In the genomic region with DNA sequence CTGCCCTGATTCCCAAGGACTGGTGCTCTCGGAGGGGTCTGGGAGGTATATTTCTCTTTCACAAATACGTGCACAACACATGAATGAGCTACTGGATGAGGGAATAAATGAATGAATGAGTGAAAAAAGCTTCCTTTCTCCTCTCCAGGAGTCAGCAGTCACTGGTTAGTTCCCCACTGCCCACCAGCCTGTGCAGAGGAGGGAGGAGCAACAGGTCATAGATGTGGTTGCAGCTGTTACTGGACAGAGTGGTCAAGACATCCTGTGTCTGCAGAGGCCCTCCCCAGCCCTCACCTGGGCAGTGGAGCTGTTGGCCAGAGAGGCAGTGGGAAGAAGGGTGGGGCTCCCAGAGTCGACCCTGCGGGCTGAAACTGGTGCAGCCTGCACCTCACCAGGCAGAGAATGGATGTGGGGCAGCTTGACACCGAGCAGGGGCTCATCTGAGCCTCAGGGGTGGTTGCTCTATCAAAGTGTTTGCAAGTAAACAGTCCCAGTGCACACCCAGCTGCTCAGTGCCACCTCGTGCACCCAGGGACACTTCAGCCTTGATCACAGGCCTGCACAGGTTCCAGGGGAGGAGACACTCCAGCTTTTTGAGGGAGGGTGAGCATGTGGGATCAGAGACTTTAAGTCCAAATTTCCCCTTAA, we compare ENCODE assay signal across 23 cellular contexts. TPM values are rescaled to one million over a fixed set of nuclear protein-coding genes. Genes with fewer than 3 reads are reported as not detected.
DNase-seq lines count a peak whose midpoint lies in the region; ATAC-seq and TF ChIP-seq lines count a peak whose summit lies in the region.
"Had no signal": no experiment of that assay in that cellular context is flagged by ENCODE, and none has a peak within 500 bp of the region (broad histone marks: within the 10 kb centered on the region; RNA-seq: fewer than 3 reads in every experiment).

No MANE protein-coding gene starts in this region.

- peak overlapping the region; percentile 99 for H3K27ac ChIP-seq in BLaER1

- no peaks in the 10 kb centered on the region for H4K20me1 ChIP-seq in BLaER1

- intact Hi-C loops in activated B cell treated with CpG ODN at 0.5 μM for 24 hours (cut with micrococcal nuclease): no loop called here

- TF ChIP-seq CTCF in GM10266 (IDR thresholded peaks at IDR 0.05; ENCODE audit: control insufficient read depth, insufficient read depth, low read depth, missing control alignments) (no peak), activated B cell treated with CpG ODN at 0.5 μM for 24 hours (IDR thresholded peaks at IDR 0.05) (no peak)

- peak; percentile 1 for DNase-seq in GM10266 (ENCODE audit: extremely low spot score)
- DNase-seq in activated B cell treated with CpG ODN at 0.5 μM for 24 hours: no peak
- no peak for DNase-seq in kidney tubule cell (ENCODE audit: low spot score)
- no peak for DNase-seq in AG08396 (ENCODE audit: low spot score)
- DNase-seq: BE2C; Caco-2; CD4-positive, alpha-beta T cell; DMS 273 treated with DMSO at 0.1 percent for 48 hours; GDM1; Kasumi-1; MG63; NCI-H1092 treated with DMSO at 0.1 percent for 48 hours; NCI-H1436 treated with DMSO at 0.1 percent for 48 hours; NCI-H1930; NCI-H69; NK-92 treated with Interleukin-12 subunit alpha and Interleukin-12 subunit beta, amount 100 ng/mL, for 24 hours; SIG-M5; SK-N-SH had no signal

- H3K27ac Mint-ChIP-seq in activated B cell treated with CpG ODN at 0.5 μM for 24 hours: no peak overlapping the region
- H3K27ac Mint-ChIP-seq in stimulated activated memory B cell treated with anti-CD40 and anti-IgM and Interleukin-4, amounts not matched to agents 10 μg/mL and 1 μg/mL and 100 μg/mL, for 72 hours: peak overlapping the region; percentile 9
- H3K27ac Mint-ChIP-seq: CD4-positive, alpha-beta T cell had no signal

- no peaks in the 10 kb centered on the region for H3K9me3 Mint-ChIP-seq in activated B cell treated with CpG ODN at 0.5 μM for 24 hours
- no peaks in the 10 kb centered on the region for H3K9me3 Mint-ChIP-seq in stimulated activated memory B cell treated with anti-CD40 and anti-IgM and Interleukin-4, amounts not matched to agents 10 μg/mL and 1 μg/mL and 100 μg/mL, for 72 hours
- H3K9me3 Mint-ChIP-seq: CD4-positive, alpha-beta T cell had no signal

- H3K4me3 Mint-ChIP-seq in activated B cell treated with CpG ODN at 0.5 μM for 24 hours: peak overlapping the region; percentile 52
- H3K4me3 Mint-ChIP-seq in stimulated activated memory B cell treated with anti-CD40 and anti-IgM and Interleukin-4, amounts not matched to agents 10 μg/mL and 1 μg/mL and 100 μg/mL, for 72 hours: no peak overlapping the region
- H3K4me3 Mint-ChIP-seq: CD4-positive, alpha-beta T cell had no signal

- CTCF ChIA-PET in activated B cell treated with CpG ODN at 0.5 μM for 24 hours (lab: Charles Lee): interaction anchor here (1.1 to 1.7 kb wide), 3 partner anchors 41 to 133 kb away, joined by 3 to 5 read pairs (median 4); no protein-coding TSS in a partner anchor

- peak overlapping the region; percentile 86; the same call in 1 of the 2 replicates for H3K4me3 ChIP-seq in BLaER1
- H3K4me3 ChIP-seq: MG63 had no signal

- peak overlapping the region; percentile 81 for H3K4me2 ChIP-seq in BLaER1
- H3K4me2 ChIP-seq: SK-N-SH had no signal

- POLR2A ChIA-PET in activated B cell treated with CpG ODN at 0.5 μM for 24 hours (lab: Charles Lee): no interaction called here

- peaks cover 2% of the 10 kb centered on the region for H3K27me3 Mint-ChIP-seq in activated B cell treated with CpG ODN at 0.5 μM for 24 hours
- no peaks in the 10 kb centered on the region for H3K27me3 Mint-ChIP-seq in stimulated activated memory B cell treated with anti-CD40 and anti-IgM and Interleukin-4, amounts not matched to agents 10 μg/mL and 1 μg/mL and 100 μg/mL, for 72 hours

- ATAC-seq in activated B cell treated with CpG ODN at 0.5 μM for 24 hours (ENCODE audit: low read depth): no peak
- ATAC-seq in stimulated activated memory B cell treated with anti-CD40 and anti-IgM and Interleukin-4, amounts not matched to agents 10 μg/mL and 1 μg/mL and 100 μg/mL, for 72 hours: no peak
- ATAC-seq in GM18861 (IDR thresholded peaks at IDR 0.05; ENCODE audit: unreplicated experiment): no peak
- ATAC-seq: Panc1 had no signal

- H3K36me3 ChIP-seq in BLaER1: peaks cover 27% of the 10 kb centered on the region
- H3K36me3 ChIP-seq: BE2C, MG63 had no signal

- no peaks in the 10 kb centered on the region for H3K36me3 Mint-ChIP-seq in activated B cell treated with CpG ODN at 0.5 μM for 24 hours (ENCODE audit: low read depth)
- no peaks in the 10 kb centered on the region for H3K36me3 Mint-ChIP-seq in stimulated activated memory B cell treated with anti-CD40 and anti-IgM and Interleukin-4, amounts not matched to agents 10 μg/mL and 1 μg/mL and 100 μg/mL, for 72 hours

- H3K4me1 ChIP-seq in BLaER1: peaks cover 64% of the 10 kb centered on the region
- H3K4me1 ChIP-seq: BE2C, Caco-2 had no signal

- H3K9ac ChIP-seq in BLaER1: peak overlapping the region; percentile 75
- H3K9ac ChIP-seq: SK-N-SH had no signal

- peaks cover 55% of the 10 kb centered on the region for H3K4me1 Mint-ChIP-seq in activated B cell treated with CpG ODN at 0.5 μM for 24 hours
- peaks cover 38% of the 10 kb centered on the region for H3K4me1 Mint-ChIP-seq in stimulated activated memory B cell treated with anti-CD40 and anti-IgM and Interleukin-4, amounts not matched to agents 10 μg/mL and 1 μg/mL and 100 μg/mL, for 72 hours

- no peaks in the 10 kb centered on the region for H3K27me3 ChIP-seq in BLaER1
- H3K27me3 ChIP-seq: MG63 had no signal

- no peaks in the 10 kb centered on the region for H3K9me3 ChIP-seq in BLaER1
- H3K9me3 ChIP-seq: BE2C, Caco-2, MG63, SK-N-SH had no signal

RNA-seq across cellular contexts. Expression of a gene that starts 1.4 kb away (rescaled TPM):
- not detected in 2 replicates for total RNA-seq in activated B cell treated with CpG ODN at 0.5 μM for 24 hours
- total RNA-seq: Caco-2; CD4-positive, alpha-beta T cell; NCI-H460 had no signal
